30 cellular contexts compared by ENCODE assay signal in the genomic region with DNA sequence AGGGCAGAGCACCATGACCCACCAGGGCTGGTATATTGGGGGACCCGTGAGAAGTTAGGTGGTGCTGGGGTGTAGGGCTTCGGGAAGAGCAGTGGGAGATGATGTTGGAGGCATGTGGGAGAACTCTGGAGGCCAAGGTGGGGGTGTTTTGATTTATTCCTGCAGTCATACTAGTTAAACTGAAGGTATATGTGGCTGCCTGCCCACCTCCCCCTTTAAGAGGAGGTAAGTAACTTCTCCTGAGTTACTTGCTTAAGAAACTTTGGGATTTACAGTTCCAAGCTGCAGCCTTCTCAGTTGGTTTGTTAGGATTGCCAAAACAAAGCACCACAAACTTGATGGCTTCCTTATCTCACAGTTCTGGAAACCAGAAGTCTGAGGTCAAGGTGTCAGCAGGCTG.
DNase-seq lines count a peak whose midpoint lies in the region; TF ChIP-seq lines count a peak whose summit lies in the region.
"Had no signal": no experiment of that assay in that cellular context is flagged by ENCODE, and none has a peak within 500 bp of the region (broad histone marks: within the 10 kb centered on the region; RNA-seq: fewer than 3 reads in every experiment).

No MANE protein-coding gene starts in this region.

- no peaks in the 10 kb centered on the region for H3K9me3 ChIP-seq in uterus
- H3K9me3 ChIP-seq: A549, BE2C, BLaER1, Caco-2 had no signal

- no peaks in the 10 kb centered on the region for H3K4me1 Mint-ChIP-seq in nephron progenitor cell
- H3K4me1 Mint-ChIP-seq: CD14-positive monocyte; CD4-positive, alpha-beta memory T cell; CD4-positive, CD25-positive, alpha-beta regulatory T cell; CD8-positive, alpha-beta memory T cell had no signal

- H3K36me3 Mint-ChIP-seq in nephron progenitor cell (ENCODE audit: low read depth) = no peaks in the 10 kb centered on the region
- H3K36me3 Mint-ChIP-seq: CD14-positive monocyte; CD4-positive, alpha-beta memory T cell; CD4-positive, CD25-positive, alpha-beta regulatory T cell; CD8-positive, alpha-beta memory T cell; CD8-positive, alpha-beta T cell had no signal

- H3K27ac ChIP-seq in uterus = peak overlapping the region; percentile 42 to 45
- H3K27ac ChIP-seq: 22Rv1; A549; BLaER1; BLaER1 treated with 17β-estradiol and CSF1 and Interleukin-3, amounts not matched to agents 10 nM and 100 nM; C4-2B had no signal

- intact Hi-C loops in uterus (cut with DNase I; ENCODE audit: low total_unique reads) = no loop called here

- peak overlapping the region; percentile 56 for H3K27ac Mint-ChIP-seq in nephron progenitor cell
- H3K27ac Mint-ChIP-seq: B cell; CD14-positive monocyte; CD4-positive, alpha-beta memory T cell; CD4-positive, alpha-beta T cell; CD4-positive, CD25-positive, alpha-beta regulatory T cell; CD8-positive, alpha-beta memory T cell; CD8-positive, alpha-beta T cell had no signal

- TF ChIP-seq POLR2A in uterus (IDR thresholded peaks at IDR 0.05) = no peak

- H3K9me3 Mint-ChIP-seq in nephron progenitor cell = no peaks in the 10 kb centered on the region
- H3K9me3 Mint-ChIP-seq: CD4-positive, alpha-beta T cell; CD8-positive, alpha-beta T cell had no signal

- DNase-seq in nephron progenitor cell (no peak), uterus (peak; percentile 52 to 88), EL (no peak), KG1 (lab: John Stamatoyannopoulos, UW) (no peak)
- DNase-seq: 8988T; ACHN; AML-193; BE2C; C1 segment of cervical spinal cord; Caco-2; Calu3; CD4-positive, alpha-beta memory T cell; CD4-positive, alpha-beta T cell; CD4-positive, CD25-positive, alpha-beta regulatory T cell; CD8-positive, alpha-beta memory T cell; CD8-positive, alpha-beta T cell; COR-L47; DMS 273 treated with DMSO at 0.1 percent for 48 hours; DMS153; DMS53; DMS79; DMS79 treated with DMSO at 0.1 percent for 48 hours; DND-41 had no signal

- no peak for TF ChIP-seq CTCF in nephron progenitor cell (IDR thresholded peaks at IDR 0.05)
- no peak for TF ChIP-seq CTCF in uterus (IDR thresholded peaks at IDR 0.05)

- H3K4me3 ChIP-seq in uterus = no peak overlapping the region
- H3K4me3 ChIP-seq: A549; BLaER1; BLaER1 treated with 17β-estradiol and CSF1 and Interleukin-3, amounts not matched to agents 10 nM and 100 nM had no signal

- no peaks in the 10 kb centered on the region for H3K36me3 ChIP-seq in uterus
- H3K36me3 ChIP-seq: BE2C; BLaER1; BLaER1 treated with 17β-estradiol and CSF1 and Interleukin-3, amounts not matched to agents 10 nM and 100 nM had no signal

- no peak overlapping the region for H3K4me3 Mint-ChIP-seq in nephron progenitor cell
- H3K4me3 Mint-ChIP-seq: B cell; CD14-positive monocyte; CD4-positive, alpha-beta memory T cell; CD4-positive, alpha-beta T cell; CD4-positive, CD25-positive, alpha-beta regulatory T cell; CD8-positive, alpha-beta memory T cell; CD8-positive, alpha-beta T cell had no signal

- no peaks in the 10 kb centered on the region for H3K4me1 ChIP-seq in uterus
- H3K4me1 ChIP-seq: A549, BE2C, Caco-2 had no signal

- peaks cover 4% of the 10 kb centered on the region for H3K27me3 Mint-ChIP-seq in nephron progenitor cell (ENCODE audit: low read depth, poor library complexity)
- H3K27me3 Mint-ChIP-seq: CD4-positive, CD25-positive, alpha-beta regulatory T cell had no signal

- no peaks in the 10 kb centered on the region for H3K27me3 ChIP-seq in uterus
- H3K27me3 ChIP-seq: BE2C; BLaER1; BLaER1 treated with 17β-estradiol and CSF1 and Interleukin-3, amounts not matched to agents 10 nM and 100 nM had no signal

Comparison
In these comparisons a context has a peak if more than half of its experiments do, and no peak if none do; other contexts are left out.
1. DNase-seq: peak in uterus (2 of 2); none in nephron progenitor cell (single experiment), EL (single experiment) and KG1 (single experiment).